Comparison of ENCODE assay signal across 1 cellular context in the genomic region with DNA sequence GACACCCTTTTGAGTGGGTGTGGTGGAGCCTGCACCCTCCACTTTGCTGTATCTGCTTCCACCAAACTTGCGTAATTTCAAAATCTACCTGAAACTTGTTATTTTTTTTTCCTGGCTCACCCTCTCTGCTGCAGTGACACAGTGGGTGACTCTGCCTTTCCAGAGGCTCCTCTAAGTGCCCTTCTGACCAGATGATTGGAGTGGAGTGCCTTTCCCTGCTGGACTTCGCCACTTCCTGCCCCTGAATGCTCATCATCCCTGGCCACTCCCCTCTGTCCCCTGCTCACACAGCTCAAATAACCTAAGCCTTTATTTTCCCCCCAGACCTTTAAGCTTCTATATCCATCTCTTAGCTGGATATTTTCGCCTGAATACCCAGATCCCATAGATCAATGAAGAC.
TF ChIP-seq lines count a peak whose summit lies in the region.

No MANE protein-coding gene starts in this region.

TF ChIP-seq in H1, 55 proteins besides CTCF, POLR2A, EP300 and RAD21 (continued from another document):
- TF ChIP-seq, protein P1, sequence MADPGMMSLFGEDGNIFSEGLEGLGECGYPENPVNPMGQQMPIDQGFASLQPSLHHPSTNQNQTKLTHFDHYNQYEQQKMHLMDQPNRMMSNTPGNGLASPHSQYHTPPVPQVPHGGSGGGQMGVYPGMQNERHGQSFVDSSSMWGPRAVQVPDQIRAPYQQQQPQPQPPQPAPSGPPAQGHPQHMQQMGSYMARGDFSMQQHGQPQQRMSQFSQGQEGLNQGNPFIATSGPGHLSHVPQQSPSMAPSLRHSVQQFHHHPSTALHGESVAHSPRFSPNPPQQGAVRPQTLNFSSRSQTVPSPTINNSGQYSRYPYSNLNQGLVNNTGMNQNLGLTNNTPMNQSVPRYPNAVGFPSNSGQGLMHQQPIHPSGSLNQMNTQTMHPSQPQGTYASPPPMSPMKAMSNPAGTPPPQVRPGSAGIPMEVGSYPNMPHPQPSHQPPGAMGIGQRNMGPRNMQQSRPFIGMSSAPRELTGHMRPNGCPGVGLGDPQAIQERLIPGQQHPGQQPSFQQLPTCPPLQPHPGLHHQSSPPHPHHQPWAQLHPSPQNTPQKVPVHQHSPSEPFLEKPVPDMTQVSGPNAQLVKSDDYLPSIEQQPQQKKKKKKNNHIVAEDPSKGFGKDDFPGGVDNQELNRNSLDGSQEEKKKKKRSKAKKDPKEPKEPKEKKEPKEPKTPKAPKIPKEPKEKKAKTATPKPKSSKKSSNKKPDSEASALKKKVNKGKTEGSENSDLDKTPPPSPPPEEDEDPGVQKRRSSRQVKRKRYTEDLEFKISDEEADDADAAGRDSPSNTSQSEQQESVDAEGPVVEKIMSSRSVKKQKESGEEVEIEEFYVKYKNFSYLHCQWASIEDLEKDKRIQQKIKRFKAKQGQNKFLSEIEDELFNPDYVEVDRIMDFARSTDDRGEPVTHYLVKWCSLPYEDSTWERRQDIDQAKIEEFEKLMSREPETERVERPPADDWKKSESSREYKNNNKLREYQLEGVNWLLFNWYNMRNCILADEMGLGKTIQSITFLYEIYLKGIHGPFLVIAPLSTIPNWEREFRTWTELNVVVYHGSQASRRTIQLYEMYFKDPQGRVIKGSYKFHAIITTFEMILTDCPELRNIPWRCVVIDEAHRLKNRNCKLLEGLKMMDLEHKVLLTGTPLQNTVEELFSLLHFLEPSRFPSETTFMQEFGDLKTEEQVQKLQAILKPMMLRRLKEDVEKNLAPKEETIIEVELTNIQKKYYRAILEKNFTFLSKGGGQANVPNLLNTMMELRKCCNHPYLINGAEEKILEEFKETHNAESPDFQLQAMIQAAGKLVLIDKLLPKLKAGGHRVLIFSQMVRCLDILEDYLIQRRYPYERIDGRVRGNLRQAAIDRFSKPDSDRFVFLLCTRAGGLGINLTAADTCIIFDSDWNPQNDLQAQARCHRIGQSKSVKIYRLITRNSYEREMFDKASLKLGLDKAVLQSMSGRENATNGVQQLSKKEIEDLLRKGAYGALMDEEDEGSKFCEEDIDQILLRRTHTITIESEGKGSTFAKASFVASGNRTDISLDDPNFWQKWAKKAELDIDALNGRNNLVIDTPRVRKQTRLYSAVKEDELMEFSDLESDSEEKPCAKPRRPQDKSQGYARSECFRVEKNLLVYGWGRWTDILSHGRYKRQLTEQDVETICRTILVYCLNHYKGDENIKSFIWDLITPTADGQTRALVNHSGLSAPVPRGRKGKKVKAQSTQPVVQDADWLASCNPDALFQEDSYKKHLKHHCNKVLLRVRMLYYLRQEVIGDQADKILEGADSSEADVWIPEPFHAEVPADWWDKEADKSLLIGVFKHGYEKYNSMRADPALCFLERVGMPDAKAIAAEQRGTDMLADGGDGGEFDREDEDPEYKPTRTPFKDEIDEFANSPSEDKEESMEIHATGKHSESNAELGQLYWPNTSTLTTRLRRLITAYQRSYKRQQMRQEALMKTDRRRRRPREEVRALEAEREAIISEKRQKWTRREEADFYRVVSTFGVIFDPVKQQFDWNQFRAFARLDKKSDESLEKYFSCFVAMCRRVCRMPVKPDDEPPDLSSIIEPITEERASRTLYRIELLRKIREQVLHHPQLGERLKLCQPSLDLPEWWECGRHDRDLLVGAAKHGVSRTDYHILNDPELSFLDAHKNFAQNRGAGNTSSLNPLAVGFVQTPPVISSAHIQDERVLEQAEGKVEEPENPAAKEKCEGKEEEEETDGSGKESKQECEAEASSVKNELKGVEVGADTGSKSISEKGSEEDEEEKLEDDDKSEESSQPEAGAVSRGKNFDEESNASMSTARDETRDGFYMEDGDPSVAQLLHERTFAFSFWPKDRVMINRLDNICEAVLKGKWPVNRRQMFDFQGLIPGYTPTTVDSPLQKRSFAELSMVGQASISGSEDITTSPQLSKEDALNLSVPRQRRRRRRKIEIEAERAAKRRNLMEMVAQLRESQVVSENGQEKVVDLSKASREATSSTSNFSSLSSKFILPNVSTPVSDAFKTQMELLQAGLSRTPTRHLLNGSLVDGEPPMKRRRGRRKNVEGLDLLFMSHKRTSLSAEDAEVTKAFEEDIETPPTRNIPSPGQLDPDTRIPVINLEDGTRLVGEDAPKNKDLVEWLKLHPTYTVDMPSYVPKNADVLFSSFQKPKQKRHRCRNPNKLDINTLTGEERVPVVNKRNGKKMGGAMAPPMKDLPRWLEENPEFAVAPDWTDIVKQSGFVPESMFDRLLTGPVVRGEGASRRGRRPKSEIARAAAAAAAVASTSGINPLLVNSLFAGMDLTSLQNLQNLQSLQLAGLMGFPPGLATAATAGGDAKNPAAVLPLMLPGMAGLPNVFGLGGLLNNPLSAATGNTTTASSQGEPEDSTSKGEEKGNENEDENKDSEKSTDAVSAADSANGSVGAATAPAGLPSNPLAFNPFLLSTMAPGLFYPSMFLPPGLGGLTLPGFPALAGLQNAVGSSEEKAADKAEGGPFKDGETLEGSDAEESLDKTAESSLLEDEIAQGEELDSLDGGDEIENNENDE (IDR thresholded peaks at IDR 0.05; ENCODE audit: insufficient replicate concordance, low read length): no peak
- no peak for TF ChIP-seq TAF7 (optimal IDR thresholded peaks at IDR 0.05; ENCODE audit: borderline replicate concordance, low read depth, low read length)
- no peak for TF ChIP-seq SP4 (IDR thresholded peaks at IDR 0.05; ENCODE audit: low read length)
- TF ChIP-seq KDM5A (IDR thresholded peaks at IDR 0.05; ENCODE audit: low read length): no peak
- no peak for TF ChIP-seq TEAD4 (IDR thresholded peaks at IDR 0.05; ENCODE audit: low read depth, low read length)
- no peak for TF ChIP-seq HDAC6 (IDR thresholded peaks at IDR 0.05; ENCODE audit: low read depth, low read length)
- TF ChIP-seq, protein P2, sequence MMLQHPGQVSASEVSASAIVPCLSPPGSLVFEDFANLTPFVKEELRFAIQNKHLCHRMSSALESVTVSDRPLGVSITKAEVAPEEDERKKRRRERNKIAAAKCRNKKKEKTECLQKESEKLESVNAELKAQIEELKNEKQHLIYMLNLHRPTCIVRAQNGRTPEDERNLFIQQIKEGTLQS (IDR thresholded peaks at IDR 0.05; ENCODE audit: insufficient read depth, low read depth, low read length): no peak
- no peak for TF ChIP-seq JUND (IDR thresholded peaks at IDR 0.05; ENCODE audit: low read length)
- TF ChIP-seq EZH2 (IDR thresholded peaks at IDR 0.05; ENCODE audit: low read depth, low read length, severe bottlenecking): no peak
- no peak for TF ChIP-seq BACH1 (IDR thresholded peaks at IDR 0.05; ENCODE audit: low read length)
- no peak for TF ChIP-seq KDM1A (IDR thresholded peaks at IDR 0.05; ENCODE audit: borderline replicate concordance, low read length)
- TF ChIP-seq CBX8 (IDR thresholded peaks at IDR 0.05; ENCODE audit: borderline replicate concordance, low read depth, low read length): no peak
- no peak for TF ChIP-seq SIN3A (conservative IDR thresholded peaks at IDR 0.05 in 1 of 2, IDR thresholded peaks at IDR 0.05 in 1 of 2; ENCODE audit: low read depth in 1 of 2, low read length in 2 of 2)
- TF ChIP-seq SIRT6 (IDR thresholded peaks at IDR 0.05; ENCODE audit: low read length): no peak
- TF ChIP-seq, protein P3, sequence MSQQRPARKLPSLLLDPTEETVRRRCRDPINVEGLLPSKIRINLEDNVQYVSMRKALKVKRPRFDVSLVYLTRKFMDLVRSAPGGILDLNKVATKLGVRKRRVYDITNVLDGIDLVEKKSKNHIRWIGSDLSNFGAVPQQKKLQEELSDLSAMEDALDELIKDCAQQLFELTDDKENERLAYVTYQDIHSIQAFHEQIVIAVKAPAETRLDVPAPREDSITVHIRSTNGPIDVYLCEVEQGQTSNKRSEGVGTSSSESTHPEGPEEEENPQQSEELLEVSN (IDR thresholded peaks at IDR 0.05): no peak
- TF ChIP-seq CREB1 (IDR thresholded peaks at IDR 0.05): no peak
- TF ChIP-seq SIX5 (IDR thresholded peaks at IDR 0.05; ENCODE audit: low read depth, low read length): no peak
- TF ChIP-seq GABPA (IDR thresholded peaks at IDR 0.05; ENCODE audit: borderline replicate concordance, insufficient read depth, low read length): no peak
TF ChIP-seq in H1: peak in this region for 0.
